8 cellular contexts compared by ENCODE assay signal in the genomic region with DNA sequence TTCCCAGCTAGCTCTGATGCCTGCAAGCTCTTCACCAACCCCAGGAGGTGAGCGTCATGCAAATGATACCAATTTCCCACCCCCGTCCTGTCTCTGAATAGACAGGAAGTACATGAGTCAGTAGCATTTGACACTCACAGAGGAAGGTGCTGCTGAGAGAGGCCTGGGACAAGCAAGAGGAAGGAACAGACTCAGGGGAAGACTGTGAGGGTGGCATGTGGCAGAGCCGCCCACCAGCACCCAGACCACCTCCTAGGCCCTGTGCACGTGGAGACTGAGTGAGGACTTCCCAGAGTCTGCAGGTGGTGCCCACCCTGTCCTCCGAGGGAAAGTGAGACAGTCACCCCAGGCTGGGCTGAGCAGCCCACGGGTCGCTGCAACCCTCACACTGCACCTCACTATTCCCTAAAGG.
DNase-seq lines count a peak whose midpoint lies in the region; ATAC-seq and TF ChIP-seq lines count a peak whose summit lies in the region.

No MANE protein-coding gene starts in this region.

- no peak overlapping the region for H3K4me3 ChIP-seq in fibroblast of pulmonary artery (replicated peaks; ENCODE audit: low read depth, low read length)

- DNase-seq in ELR (ENCODE audit: low read depth) (peak; percentile 22), HK-2 (ENCODE audit: unreplicated experiment) (peak; percentile 44), fibroblast of pulmonary artery (ENCODE audit: low read depth) (peak; percentile 7), NCI-H510A (lab: John Stamatoyannopoulos, UW) (no peak), DMS114 treated with DMSO at 0.1 percent for 48 hours (lab: John Stamatoyannopoulos, UW; ENCODE audit: unreplicated experiment) (no peak)
- DNase-seq in activated CD4-positive, alpha-beta T cell treated with anti-CD3 and anti-CD28 coated beads for 48 hours: peak; percentile 73
- DNase-seq in stimulated activated CD8-positive, alpha-beta memory T cell treated with anti-CD3 and anti-CD28 coated beads, Interleukin-15, amount 100 ng/mL, for 1 hour (ENCODE audit: low read depth): peak; percentile 6

- no peak for TF ChIP-seq CTCF in fibroblast of pulmonary artery (IDR thresholded peaks at IDR 0.05; ENCODE audit: low read length, missing control alignments)

- ATAC-seq in GM21390 (IDR thresholded peaks at IDR 0.05; ENCODE audit: unreplicated experiment): peak; percentile 99

Comparison
In these comparisons a context has a peak if more than half of its experiments do, and no peak if none do; other contexts are left out.
1. DNase-seq: peak in ELR (single experiment), HK-2 (single experiment), activated CD4-positive, alpha-beta T cell treated with anti-CD3 and anti-CD28 coated beads for 48 hours (single experiment), fibroblast of pulmonary artery (single experiment) and stimulated activated CD8-positive, alpha-beta memory T cell treated with anti-CD3 and anti-CD28 coated beads, Interleukin-15, amount 100 ng/mL, for 1 hour (single experiment); none in NCI-H510A (single experiment) and DMS114 treated with DMSO at 0.1 percent for 48 hours (single experiment).